12 cellular contexts compared by ENCODE assay signal in genomic region chr16:4309102-4309832, GRCh38. TPM values are rescaled to one million over a fixed set of nuclear protein-coding genes. Genes with fewer than 3 reads are reported as not detected.
DNase-seq lines count a peak whose midpoint lies in the region; ATAC-seq, FAIRE-seq and TF ChIP-seq lines count a peak whose summit lies in the region.
"Had no signal": no experiment of that assay in that cellular context is flagged by ENCODE, and none has a peak within 500 bp of the region (broad histone marks: within the 10 kb centered on the region; RNA-seq: fewer than 3 reads in every experiment).

No MANE protein-coding gene starts in this region.

- peaks cover 28% of the 10 kb centered on the region for H3K4me1 ChIP-seq in Karpas-422 (ENCODE audit: low read length)
- H3K4me1 ChIP-seq in H1 (replicated peaks in 1 of 4; ENCODE audit: control insufficient read depth in 3 of 4, insufficient read depth in 4 of 4, low read length in 3 of 4): peaks cover 0 to 18% (median 13%) of the 10 kb centered on the region in 4 experiments; a peak in 6 of 7 replicates
- H3K4me1 ChIP-seq in trophoblast cell (ENCODE audit: control insufficient read depth in 1 of 2, insufficient read depth in 2 of 2, low read length in 2 of 2): peaks cover 11 to 18% of the 10 kb centered on the region in 2 experiments

- no peak overlapping the region for H2AFZ ChIP-seq in Karpas-422 (ENCODE audit: low read length)
- H2AFZ ChIP-seq in H1 (ENCODE audit: low read length): no peak overlapping the region
- H2AFZ ChIP-seq in trophoblast cell (ENCODE audit: insufficient read depth, low read length, poor library complexity): no peak overlapping the region

- H3K27ac ChIP-seq in Karpas-422 (ENCODE audit: low read length): no peak overlapping the region
- no peak overlapping the region for H3K27ac ChIP-seq in H1 (ENCODE audit: low read depth, low read length)
- no peak overlapping the region for H3K27ac ChIP-seq in trophoblast cell (ENCODE audit: low read depth, low read length)

- peak overlapping the region; percentile 68; the same call in 1 of the 2 replicates for H2BK12ac ChIP-seq in H1 (ENCODE audit: low read depth, low read length)
- no peak overlapping the region for H2BK12ac ChIP-seq in trophoblast cell (ENCODE audit: low read length)

- H3K56ac ChIP-seq in H1 (replicated peaks; ENCODE audit: insufficient read length, low read depth, low read length): no peak overlapping the region

- no peak for TF ChIP-seq POLR2A in H1 (IDR thresholded peaks at IDR 0.05; ENCODE audit: control extremely low read depth in 1 of 2, low read depth in 2 of 2, low read length in 2 of 2)

- H4K20me1 ChIP-seq in Karpas-422 (ENCODE audit: insufficient read depth, low read depth, low read length) (no peaks in the 10 kb centered on the region), H1 (replicated peaks in 1 of 2; ENCODE audit: control insufficient read depth in 1 of 2, insufficient read depth in 2 of 2, low read length in 2 of 2) (peaks cover 0 to 6% of the 10 kb centered on the region in 2 experiments)

- H2BK5ac ChIP-seq in H1 (ENCODE audit: low read depth, low read length) (peak overlapping the region; percentile 35; the same call in 1 of the 2 replicates), trophoblast cell (ENCODE audit: low read depth, low read length, poor library complexity) (no peak overlapping the region)

- peaks cover 9% of the 10 kb centered on the region for H3K23me2 ChIP-seq in H1 (ENCODE audit: low read depth, low read length)

- no peak overlapping the region for H3K4me3 Mint-ChIP-seq in activated CD4-positive, alpha-beta T cell treated with anti-CD3 and anti-CD28 coated beads, Interleukin-2, amount 10 ng/mL, durations not matched to agents 7 days and 5 days

- H2AK5ac ChIP-seq in H1 (ENCODE audit: low read depth, low read length) (peak overlapping the region; percentile 88), trophoblast cell (ENCODE audit: low read length) (peak overlapping the region; percentile 18)

- H3K79me1 ChIP-seq in H1 (ENCODE audit: low read depth, low read length): peaks cover 7% of the 10 kb centered on the region; the same call in 1 of the 2 replicates
- H3K79me1 ChIP-seq in trophoblast cell (ENCODE audit: low read length): peaks cover 9% of the 10 kb centered on the region

- H2BK15ac ChIP-seq in H1 (ENCODE audit: low read length): 0 out of 2 replicates have a peak overlapping the region, but pooled peaks have one; percentile 65

- peak overlapping the region; percentile 71 for H3K4ac ChIP-seq in H1 (replicated peaks; ENCODE audit: insufficient read length, low read depth, low read length)
- no peak overlapping the region for H3K4ac ChIP-seq in trophoblast cell (ENCODE audit: low read depth, low read length)

- H3K36me3 ChIP-seq in Karpas-422 (ENCODE audit: insufficient read depth, low read length) (peaks cover 11% of the 10 kb centered on the region), H1 (ENCODE audit: control insufficient read depth in 2 of 4, insufficient read depth in 4 of 4, low read length in 3 of 4) (peaks cover 0 to 3% (median under 1%) of the 10 kb centered on the region in 4 experiments; a peak in 1 of 8 replicates), trophoblast cell (ENCODE audit: control insufficient read depth in 1 of 2, insufficient read depth in 2 of 2, low read length in 2 of 2) (peaks cover 0 to 10% of the 10 kb centered on the region in 2 experiments)

- H3K79me2 ChIP-seq in Karpas-422 (ENCODE audit: low read length) (peaks cover 26% of the 10 kb centered on the region), H1 (ENCODE audit: control insufficient read depth in 1 of 2, insufficient read depth in 2 of 2, low read length in 2 of 2) (peaks cover 0 to 6% of the 10 kb centered on the region in 2 experiments; a peak in 1 of 4 replicates), trophoblast cell (ENCODE audit: control insufficient read depth, insufficient read depth, low read length, poor library complexity) (no peaks in the 10 kb centered on the region)

- H3K18ac ChIP-seq in H1 (ENCODE audit: extremely low read depth, low read length) (no peak overlapping the region), trophoblast cell (ENCODE audit: low read length) (no peak overlapping the region)

- CTCF ChIA-PET in activated CD4-positive, alpha-beta T cell treated with anti-CD3 and anti-CD28 coated beads, Interleukin-2, amount 10 ng/mL, durations not matched to agents 7 days and 5 days (lab: Charles Lee): interaction anchor here (0.9 to 4.1 kb wide), 12 partner anchors 9 to 648 kb away, joined by 3 to 16 read pairs (median 4); no protein-coding TSS in a partner anchor
- CTCF ChIA-PET in H1 (lab: Charles Lee; ENCODE audit: partially characterized antibody): interaction anchor here (0.6 to 16.7 kb wide), 24 partner anchors 8 to 94 kb away, joined by 3 to 300 read pairs (median 10); partner anchors contain the start of gene PAM16

- no peak for TF ChIP-seq CTCF in H1 (IDR thresholded peaks at IDR 0.05; ENCODE audit: control extremely low read depth in 1 of 3, insufficient read depth in 1 of 3, low read depth in 1 of 3, low read length in 3 of 3)

- H3K27me3 ChIP-seq in Karpas-422 (ENCODE audit: low read length): peaks cover 3% of the 10 kb centered on the region; the same call in 1 of the 2 replicates
- peaks cover 0 to 7% (median 4%) of the 10 kb centered on the region in 4 experiments; a peak in 6 of 7 replicates for H3K27me3 ChIP-seq in H1 (replicated peaks in 1 of 4; ENCODE audit: control insufficient read depth in 3 of 4, extremely low read depth in 1 of 4, insufficient read depth in 3 of 4, low read length in 3 of 4)
- H3K27me3 ChIP-seq in trophoblast cell (ENCODE audit: insufficient read depth, low read length): no peaks in the 10 kb centered on the region
- H3K27me3 ChIP-seq: dorsolateral prefrontal cortex had no signal

- peaks cover 9% of the 10 kb centered on the region for H3K27me3 Mint-ChIP-seq in activated CD4-positive, alpha-beta T cell treated with anti-CD3 and anti-CD28 coated beads, Interleukin-2, amount 10 ng/mL, durations not matched to agents 7 days and 5 days

- no peaks in the 10 kb centered on the region for H3K9me3 Mint-ChIP-seq in activated CD4-positive, alpha-beta T cell treated with anti-CD3 and anti-CD28 coated beads, Interleukin-2, amount 10 ng/mL, durations not matched to agents 7 days and 5 days
- H3K9me3 Mint-ChIP-seq: activated naive CD8-positive, alpha-beta T cell treated with anti-CD3 and anti-CD28 coated beads, Interleukin-2, amount 10 ng/mL, durations not matched to agents 7 days and 5 days had no signal

- H4K8ac ChIP-seq in H1 (ENCODE audit: extremely low read depth, insufficient read depth, low read length) (no peak overlapping the region; the same call in 1 of the 2 replicates), trophoblast cell (ENCODE audit: low read depth, low read length) (no peak overlapping the region)

- WGBS in H1 (ENCODE audit: extremely low coverage in 1 of 2, insufficient coverage in 1 of 2, insufficient read length in 1 of 2, insufficient replicate concordance in 2 of 2, low coverage in 1 of 2, low lambda C conversion rate in 2 of 2, missing lambda C conversion rate in 1 of 2), 2 experiments: 85% methylated on average over 14 of the region's 14 CpGs; no CpG with 5 or more reads in 1 of the 2 experiments
- WGBS in trophoblast cell (ENCODE audit: extremely low coverage, insufficient coverage, insufficient read length): no CpG with 5 or more reads among the region's 14 CpGs

- H3K23ac ChIP-seq in H1 (ENCODE audit: insufficient read length) (no peak overlapping the region), trophoblast cell (ENCODE audit: low read length) (no peak overlapping the region)

- H4K91ac ChIP-seq in H1 (replicated peaks; ENCODE audit: insufficient read length, low read length) (peak overlapping the region; percentile 33), trophoblast cell (ENCODE audit: low read depth, low read length) (no peak overlapping the region)

- no peak overlapping the region for H4K5ac ChIP-seq in H1 (ENCODE audit: insufficient read length, low read depth, low read length)

- no peak for FAIRE-seq in H1 (lab: Jason Lieb, UNC)

- H3K4me3 ChIP-seq in Karpas-422 (ENCODE audit: low read length): no peak overlapping the region
- no peak overlapping the region for H3K4me3 ChIP-seq in H1 (ENCODE audit: extremely low read depth in 1 of 4, insufficient read depth in 2 of 4, low read depth in 3 of 4, low read length in 4 of 4)
- no peak overlapping the region for H3K4me3 ChIP-seq in trophoblast cell (ENCODE audit: low read depth, low read length)
- H3K4me3 ChIP-seq: skin epidermis had no signal

- TF ChIP-seq EP300 in H1 (IDR thresholded peaks at IDR 0.05; ENCODE audit: borderline replicate concordance in 1 of 2, low read depth in 2 of 2, low read length in 2 of 2): no peak

- DNase-seq in activated CD4-positive, alpha-beta T cell treated with anti-CD3 and anti-CD28 coated beads, Interleukin-2, amount 10 ng/mL, durations not matched to agents 7 days and 5 days: no peak
- DNase-seq in activated CD4-positive, alpha-beta T cell treated with anti-CD3 and anti-CD28 coated beads, Interleukin-2, amount 50 U/mL, for 1 hour: no peak
- DNase-seq in Karpas-422 (no peak), H1 (ENCODE audit: low read depth in 1 of 2, low spot score in 2 of 2) (no peak), trophoblast cell (peak; percentile 67 to 81)
- no peak for DNase-seq in stimulated activated CD4-positive, alpha-beta T cell treated with anti-CD3 and anti-CD28 coated beads, Interleukin-4, amount 100 ng/mL, for 1 hour
- DNase-seq: dorsolateral prefrontal cortex, NCI-H187 treated with DMSO at 0.1 percent for 48 hours had no signal

- H3K9me3 ChIP-seq in Karpas-422 (ENCODE audit: low read length) (no peaks in the 10 kb centered on the region), H1 (ENCODE audit: insufficient read depth in 2 of 2, low read depth in 1 of 2, low read length in 1 of 2) (no peaks in the 10 kb centered on the region), trophoblast cell (ENCODE audit: insufficient read depth, low read depth, low read length) (no peaks in the 10 kb centered on the region)

- peak overlapping the region; percentile 33 for H3K4me2 ChIP-seq in Karpas-422 (ENCODE audit: low read depth, low read length, poor library complexity, severe bottlenecking)
- H3K4me2 ChIP-seq in H1 (ENCODE audit: insufficient read depth in 1 of 2, low read depth in 2 of 2, low read length in 2 of 2): no peak overlapping the region
- no peak overlapping the region for H3K4me2 ChIP-seq in trophoblast cell (ENCODE audit: low read length)

- H3K9ac ChIP-seq in Karpas-422 (ENCODE audit: low read length) (no peak overlapping the region), H1 (replicated peaks in 1 of 4; ENCODE audit: extremely low read depth in 1 of 4, low read depth in 3 of 4, low read length in 3 of 4) (no peak overlapping the region), trophoblast cell (ENCODE audit: low read length) (no peak overlapping the region)

- peaks cover 35% of the 10 kb centered on the region for H3K4me1 Mint-ChIP-seq in activated CD4-positive, alpha-beta T cell treated with anti-CD3 and anti-CD28 coated beads, Interleukin-2, amount 10 ng/mL, durations not matched to agents 7 days and 5 days

- no peaks in the 10 kb centered on the region for H3K9me2 ChIP-seq in Karpas-422 (replicated peaks; ENCODE audit: insufficient read depth, low read length)

- H2BK20ac ChIP-seq in H1 (ENCODE audit: low read length): 0 out of 2 replicates have a peak overlapping the region, but pooled peaks have one; percentile 48

- H3K14ac ChIP-seq in H1 (ENCODE audit: insufficient read length) (no peak overlapping the region), trophoblast cell (ENCODE audit: low read length) (no peak overlapping the region)

- no peak for TF ChIP-seq RAD21 in H1 (IDR thresholded peaks at IDR 0.05 in 1 of 2, conservative IDR thresholded peaks at IDR 0.05 in 1 of 2; ENCODE audit: low read depth in 2 of 2, low read length in 2 of 2)

- no peak overlapping the region for H4K12ac ChIP-seq in trophoblast cell (ENCODE audit: low read depth, low read length)

- POLR2A ChIA-PET in activated CD4-positive, alpha-beta T cell treated with anti-CD3 and anti-CD28 coated beads, Interleukin-2, amount 10 ng/mL, durations not matched to agents 7 days and 5 days (lab: Charles Lee): no interaction called here
- POLR2A ChIA-PET in H1 (lab: Charles Lee; ENCODE audit: partially characterized antibody): interaction anchor here (0.8 to 25.6 kb wide), 8 partner anchors 13 to 94 kb away, joined by 3 to 403 read pairs (median 5); partner anchors contain the start of gene TFAP4

- peak overlapping the region; percentile 97 for H3K27ac Mint-ChIP-seq in activated CD4-positive, alpha-beta T cell treated with anti-CD3 and anti-CD28 coated beads, Interleukin-2, amount 10 ng/mL, durations not matched to agents 7 days and 5 days

- H2BK120ac ChIP-seq in H1 (replicated peaks; ENCODE audit: low read depth, low read length): no peak overlapping the region
- no peak overlapping the region for H2BK120ac ChIP-seq in trophoblast cell (ENCODE audit: insufficient read depth, low read length, poor library complexity)

- ATAC-seq in GM21619 (IDR thresholded peaks at IDR 0.05; ENCODE audit: unreplicated experiment) (no peak), HG03108 (IDR thresholded peaks at IDR 0.05; ENCODE audit: unreplicated experiment) (no peak)

- peaks cover 11% of the 10 kb centered on the region for H3K36me3 Mint-ChIP-seq in activated CD4-positive, alpha-beta T cell treated with anti-CD3 and anti-CD28 coated beads, Interleukin-2, amount 10 ng/mL, durations not matched to agents 7 days and 5 days (ENCODE audit: low read depth)

RNA-seq across cellular contexts. Expression of gene GLIS2, which starts 6.6 kb away (rescaled TPM):
- total RNA-seq in activated CD4-positive, alpha-beta T cell treated with anti-CD3 and anti-CD28 coated beads, Interleukin-2, amount 10 ng/mL, durations not matched to agents 7 days and 5 days: under 1 TPM; 0.12 to 0.17 TPM
- 0.07 TPM in 1 of 2 replicates, not detected in the other for total RNA-seq in Karpas-422 (2014; rRNA removed; shearing (Covaris generic); ENCODE audit: low replicate concordance)
- 17.4 and 18.6 TPM in 2 replicates for total RNA-seq in H1 (2021; fragmentation: NEBNext Ultra II Directional; extraction: Animal tissue kit (Norgen Biotek cat#: 25700))
- polyA plus RNA-seq in H1 (2011; rRNA removed): 4.3 and 7.6 TPM in 2 replicates
- 2.7 TPM for polyA plus RNA-seq in H1 (2011; cell fraction: cytosol; rRNA removed)
- polyA plus RNA-seq in H1 (2011; cell fraction: nucleus; rRNA removed): 8.4 TPM
- 8.3 to 13.8 TPM (median 12.3 TPM) in 4 replicates for polyA plus RNA-seq in H1 (2012, experiment 1 of 2)
- polyA plus RNA-seq in H1 (2012, experiment 2 of 2): 11.8 TPM
- 9.4 TPM for polyA plus RNA-seq in H1 (2013, experiment 1 of 2)
- polyA plus RNA-seq in H1 (2013, experiment 2 of 2): 9.5 TPM
- polyA minus RNA-seq in H1 (2011; rRNA and poly(A)+ RNA removed): 2.0 and 3.2 TPM in 2 replicates
- polyA minus RNA-seq in H1 (2011; cell fraction: cytosol; rRNA and poly(A)+ RNA removed): 7.0 TPM
- polyA minus RNA-seq in H1 (2011; cell fraction: nucleus; rRNA and poly(A)+ RNA removed): 5.7 TPM
- polyA plus RNA-seq in trophoblast cell (2013): 22.5 and 23.2 TPM in 2 replicates

RNA-seq across cellular contexts. Expression of gene TFAP4, which starts 36.4 kb away (rescaled TPM):
- 10 to 100 TPM; 19.3 to 19.7 TPM for total RNA-seq in activated CD4-positive, alpha-beta T cell treated with anti-CD3 and anti-CD28 coated beads, Interleukin-2, amount 10 ng/mL, durations not matched to agents 7 days and 5 days
- total RNA-seq in Karpas-422 (2014; rRNA removed; shearing (Covaris generic); ENCODE audit: low replicate concordance): 32.4 and 38.9 TPM in 2 replicates
- total RNA-seq in H1 (2021; fragmentation: NEBNext Ultra II Directional; extraction: Animal tissue kit (Norgen Biotek cat#: 25700)): 41.0 and 41.6 TPM in 2 replicates
- polyA plus RNA-seq in H1 (2011; rRNA removed): 16.1 and 21.3 TPM in 2 replicates
- 20.1 TPM for polyA plus RNA-seq in H1 (2011; cell fraction: cytosol; rRNA removed)
- polyA plus RNA-seq in H1 (2011; cell fraction: nucleus; rRNA removed): 40.5 TPM
- polyA plus RNA-seq in H1 (2012, experiment 1 of 2): 20.6 to 34.7 TPM (median 28.3 TPM) in 4 replicates
- polyA plus RNA-seq in H1 (2012, experiment 2 of 2): 17.6 TPM
- polyA plus RNA-seq in H1 (2013, experiment 1 of 2): 18.0 TPM
- polyA plus RNA-seq in H1 (2013, experiment 2 of 2): 18.0 TPM
- 29.6 and 44.4 TPM in 2 replicates for polyA minus RNA-seq in H1 (2011; rRNA and poly(A)+ RNA removed)
- polyA minus RNA-seq in H1 (2011; cell fraction: cytosol; rRNA and poly(A)+ RNA removed): 36.2 TPM
- 30.1 TPM for polyA minus RNA-seq in H1 (2011; cell fraction: nucleus; rRNA and poly(A)+ RNA removed)
- polyA plus RNA-seq in trophoblast cell (2013): 4.5 and 4.6 TPM in 2 replicates

RNA-seq across cellular contexts. Expression of gene PAM16, which starts 41.9 kb away (rescaled TPM):
- 10 to 100 TPM; 35.1 to 39.3 TPM for total RNA-seq in activated CD4-positive, alpha-beta T cell treated with anti-CD3 and anti-CD28 coated beads, Interleukin-2, amount 10 ng/mL, durations not matched to agents 7 days and 5 days
- 65.6 and 126 TPM in 2 replicates for total RNA-seq in Karpas-422 (2014; rRNA removed; shearing (Covaris generic); ENCODE audit: low replicate concordance)
- 78.3 and 84.4 TPM in 2 replicates for total RNA-seq in H1 (2021; fragmentation: NEBNext Ultra II Directional; extraction: Animal tissue kit (Norgen Biotek cat#: 25700))
- 198 and 228 TPM in 2 replicates for polyA plus RNA-seq in H1 (2011; rRNA removed)
- 154 TPM for polyA plus RNA-seq in H1 (2011; cell fraction: cytosol; rRNA removed)
- 131 TPM for polyA plus RNA-seq in H1 (2011; cell fraction: nucleus; rRNA removed)
- polyA plus RNA-seq in H1 (2012, experiment 1 of 2): 57.3 to 96.0 TPM (median 90.9 TPM) in 4 replicates
- 222 TPM for polyA plus RNA-seq in H1 (2012, experiment 2 of 2)
- 161 TPM for polyA plus RNA-seq in H1 (2013, experiment 1 of 2)
- 151 TPM for polyA plus RNA-seq in H1 (2013, experiment 2 of 2)
- polyA minus RNA-seq in H1 (2011; rRNA and poly(A)+ RNA removed): 12.3 and 15.6 TPM in 2 replicates
- polyA minus RNA-seq in H1 (2011; cell fraction: cytosol; rRNA and poly(A)+ RNA removed): 31.5 TPM
- 32.7 TPM for polyA minus RNA-seq in H1 (2011; cell fraction: nucleus; rRNA and poly(A)+ RNA removed)
- polyA plus RNA-seq in trophoblast cell (2013): 40.6 and 45.5 TPM in 2 replicates

Comparison
In these comparisons a context has a peak if more than half of its experiments do, and no peak if none do; other contexts are left out.
1. DNase-seq: peak in trophoblast cell (2 of 2); none in activated CD4-positive, alpha-beta T cell treated with anti-CD3 and anti-CD28 coated beads, Interleukin-2, amount 10 ng/mL, durations not matched to agents 7 days and 5 days (single experiment), activated CD4-positive, alpha-beta T cell treated with anti-CD3 and anti-CD28 coated beads, Interleukin-2, amount 50 U/mL, for 1 hour (single experiment), Karpas-422 (single experiment), H1 (0 of 2) and stimulated activated CD4-positive, alpha-beta T cell treated with anti-CD3 and anti-CD28 coated beads, Interleukin-4, amount 100 ng/mL, for 1 hour (single experiment).
2. RNA of gene GLIS2, which starts 6.6 kb away (total RNA-seq): 17.4 to 18.6 TPM in H1; 0.12 to 0.17 TPM in activated CD4-positive, alpha-beta T cell treated with anti-CD3 and anti-CD28 coated beads, Interleukin-2, amount 10 ng/mL, durations not matched to agents 7 days and 5 days and 0.07 TPM in Karpas-422; every median in the first group is over 10 times any median in the second.